In the genomic region with DNA sequence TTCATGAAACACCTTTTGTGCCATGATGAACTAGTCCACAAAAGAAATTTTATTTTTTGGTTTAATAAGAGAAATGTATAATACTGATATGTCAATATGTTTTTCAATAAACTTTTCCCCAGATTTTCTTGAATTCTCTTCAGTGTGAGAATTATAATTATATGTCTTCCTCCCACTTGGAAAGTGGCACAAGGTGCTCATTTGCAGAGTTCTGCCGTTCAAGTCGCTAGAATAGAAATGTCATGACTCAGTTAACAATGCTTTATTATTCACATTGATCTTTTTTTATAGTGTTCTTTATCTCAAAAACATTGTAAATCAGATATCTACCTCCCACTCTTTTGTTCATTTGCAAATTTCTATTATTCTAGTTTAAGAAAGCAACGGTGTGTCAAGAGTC, we compare ENCODE assay signal across 26 cellular contexts.
"Had no signal": no experiment of that assay in that cellular context is flagged by ENCODE, and none has a peak within 500 bp of the region (broad histone marks: within the 10 kb centered on the region; RNA-seq: fewer than 3 reads in every experiment).

No MANE protein-coding gene starts in this region.

- H3K27ac ChIP-seq: stomach, suprapubic skin, testis, thoracic aorta, thyroid gland, tibial artery, tibial nerve, transverse colon, upper lobe of left lung, upper lobe of right lung, uterus, vagina had no signal

- DNase-seq: stimulated activated CD4-positive, alpha-beta T cell treated with anti-CD3 and anti-CD28 coated beads, Interleukin-2, amount 100 ng/mL, for 48 hours; stimulated activated CD4-positive, alpha-beta T cell treated with anti-CD3 and anti-CD28 coated beads, Interleukin-4, amount 100 ng/mL, for 1 hour; stimulated activated CD4-positive, alpha-beta T cell treated with anti-CD3 and anti-CD28 coated beads, Interleukin-4, amount 100 ng/mL, for 24 hours; stimulated activated CD4-positive, alpha-beta T cell treated with anti-CD3 and anti-CD28 coated beads, Interleukin-4, amount 100 ng/mL, for 4 hours; stimulated activated CD8-positive, alpha-beta memory T cell treated with anti-CD3 and anti-CD28 coated beads, Interleukin-4, amount 100 ng/mL, for 48 hours; stimulated activated naive B cell treated with anti-CD40 and anti-IgM and Interleukin-4, amounts not matched to agents 10 μg/mL and 1 μg/mL and 100 μg/mL, for 72 hours; stimulated activated naive CD4-positive, alpha-beta T cell; stimulated activated naive CD4-positive, alpha-beta T cell treated with Interleukin-2 at 50 U/mL for 16 hours; stimulated activated naive CD8-positive, alpha-beta T cell treated with anti-CD3 and anti-CD28 coated beads, Interleukin-15, amount 100 ng/mL, for 72 hours; stimulated activated naive CD8-positive, alpha-beta T cell treated with anti-CD3 and anti-CD28 coated beads, Interleukin-15, Interleukin-2, amounts not matched to agents 100 U/mL and 50 U/mL, for 24 hours; stomach; substantia nigra; testis; thyroid gland; tibial artery; transverse colon; trophoblast cell; upper lobe of left lung; upper lobe of right lung; uterus had no signal

- ATAC-seq: stimulated activated effector memory CD8-positive, alpha-beta T cell treated with anti-CD3 and anti-CD28 coated beads, Interleukin-12 subunit alpha, Interleukin-12 subunit beta, amount 100 ng/mL, for 72 hours; stimulated activated memory B cell treated with anti-CD40 and anti-IgM and Interleukin-4, amounts not matched to agents 10 μg/mL and 1 μg/mL and 100 μg/mL, for 72 hours; stimulated activated naive B cell treated with anti-CD40 and anti-IgM and Interleukin-4, amounts not matched to agents 10 μg/mL and 1 μg/mL and 100 μg/mL, for 72 hours; stimulated activated naive CD8-positive, alpha-beta T cell treated with anti-CD3 and anti-CD28 coated beads, Interleukin-15, amount 100 ng/mL, for 72 hours; stimulated activated naive CD8-positive, alpha-beta T cell treated with anti-CD3 and anti-CD28 coated beads, Interleukin-15, Interleukin-2, amounts not matched to agents 100 U/mL and 50 U/mL, for 24 hours; upper lobe of right lung had no signal
